1 cellular context compared by ENCODE assay signal in genomic region chr3:49358217-49358883, GRCh38.
A peak's percentile ranks its signal among the peaks of the same experiment; 100 is the strongest.
TF ChIP-seq lines count a peak whose summit lies in the region.

GPX1 (minus strand) TSS chr3:49358353; CDS start chr3:49358278, 75 bp downstream.

TF ChIP-seq in A549, 52 proteins besides CTCF, POLR2A, EP300 and RAD21 (continued from another document):
- TF ChIP-seq TP53 (CRISPR knock-in tag; IDR thresholded peaks at IDR 0.05), result peak; percentile 85; the same call in 1 of the 2 replicates
- TF ChIP-seq ZSCAN20 (CRISPR knock-in tag; IDR thresholded peaks at IDR 0.05), result no peak
- TF ChIP-seq POLR2AphosphoS2 (conservative IDR thresholded peaks at IDR 0.05; ENCODE audit: low read length), result peak; percentile 83; the same call in 1 of the 2 replicates
- no peak for TF ChIP-seq MAFK (IDR thresholded peaks at IDR 0.05; ENCODE audit: partially characterized antibody)
- peak; percentile 50; the same call in 1 of the 2 replicates for TF ChIP-seq TFCP2L1 (CRISPR knock-in tag; IDR thresholded peaks at IDR 0.05)
- no peak for TF ChIP-seq EHMT2 (IDR thresholded peaks at IDR 0.05; ENCODE audit: low read depth)
- no peak for TF ChIP-seq KDM5A (IDR thresholded peaks at IDR 0.05)
- TF ChIP-seq HES2 (IDR thresholded peaks at IDR 0.05), result no peak
- no peak for TF ChIP-seq FOSB (CRISPR knock-in tag; IDR thresholded peaks at IDR 0.05)
- no peak for TF ChIP-seq ESRRA (IDR thresholded peaks at IDR 0.05; ENCODE audit: borderline replicate concordance, low read length)
- no peak for TF ChIP-seq JUNB (IDR thresholded peaks at IDR 0.05)
- TF ChIP-seq HOXB5 (CRISPR knock-in tag; IDR thresholded peaks at IDR 0.05), result no peak
- no peak for TF ChIP-seq RFX5 (IDR thresholded peaks at IDR 0.05)
- TF ChIP-seq FOXS1 (CRISPR knock-in tag; IDR thresholded peaks at IDR 0.05), result 0 out of 2 replicates have a peak, but pooled peaks have one; percentile 21
- TF ChIP-seq MAX (IDR thresholded peaks at IDR 0.05), result peak; percentile 93
- TF ChIP-seq MYC (IDR thresholded peaks at IDR 0.05; ENCODE audit: borderline replicate concordance, low read length), result peak; percentile 90; the same call in 1 of the 2 replicates
- no peak for TF ChIP-seq SREBF2 (IDR thresholded peaks at IDR 0.05)
- TF ChIP-seq, protein P1, sequence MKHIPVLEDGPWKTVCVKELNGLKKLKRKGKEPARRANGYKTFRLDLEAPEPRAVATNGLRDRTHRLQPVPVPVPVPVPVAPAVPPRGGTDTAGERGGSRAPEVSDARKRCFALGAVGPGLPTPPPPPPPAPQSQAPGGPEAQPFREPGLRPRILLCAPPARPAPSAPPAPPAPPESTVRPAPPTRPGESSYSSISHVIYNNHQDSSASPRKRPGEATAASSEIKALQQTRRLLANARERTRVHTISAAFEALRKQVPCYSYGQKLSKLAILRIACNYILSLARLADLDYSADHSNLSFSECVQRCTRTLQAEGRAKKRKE (CRISPR knock-in tag; IDR thresholded peaks at IDR 0.05; ENCODE audit: low read depth), result 0 out of 2 replicates have a peak, but pooled peaks have one; percentile 26
- no peak for TF ChIP-seq CBX2 (IDR thresholded peaks at IDR 0.05; ENCODE audit: borderline replicate concordance, low read depth)
- no peak for TF ChIP-seq NFE2L2 (conservative IDR thresholded peaks at IDR 0.05; ENCODE audit: low read length)
